1 cellular context compared by ENCODE assay signal in the genomic region with DNA sequence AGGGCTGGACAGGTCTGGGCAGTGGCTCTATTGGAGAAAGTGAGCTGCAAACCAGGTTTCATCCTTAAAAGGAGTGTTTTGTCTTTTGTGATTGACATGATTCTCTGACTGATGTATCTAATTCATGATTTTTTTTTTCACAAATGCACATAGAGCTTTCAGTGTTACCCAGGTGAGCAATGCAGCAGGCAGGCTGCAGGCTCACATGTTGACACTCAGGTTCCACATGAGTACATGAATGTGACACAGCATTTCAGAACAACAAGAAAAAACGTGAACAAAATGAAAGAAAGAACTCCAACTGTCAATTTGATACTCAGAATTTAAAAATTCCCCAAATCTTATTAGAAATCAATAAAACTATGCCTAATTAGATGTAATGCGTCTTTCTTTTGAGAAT.
TF ChIP-seq lines count a peak whose summit lies in the region.

No MANE protein-coding gene starts in this region.

TF ChIP-seq in endothelial cell of umbilical vein, 7 proteins besides CTCF, POLR2A, EP300 and RAD21 (continued from another document):
- TF ChIP-seq FOS (IDR thresholded peaks at IDR 0.05; ENCODE audit: borderline replicate concordance, insufficient read depth, low read length) (no peak), JUN (IDR thresholded peaks at IDR 0.05; ENCODE audit: borderline replicate concordance, insufficient read depth, insufficient read length, low read depth) (no peak), POLR2AphosphoS5 (IDR thresholded peaks at IDR 0.05; ENCODE audit: insufficient read depth, low read depth, low read length) (no peak)
